Comparison of ENCODE assay signal across 26 cellular contexts in the genomic region with DNA sequence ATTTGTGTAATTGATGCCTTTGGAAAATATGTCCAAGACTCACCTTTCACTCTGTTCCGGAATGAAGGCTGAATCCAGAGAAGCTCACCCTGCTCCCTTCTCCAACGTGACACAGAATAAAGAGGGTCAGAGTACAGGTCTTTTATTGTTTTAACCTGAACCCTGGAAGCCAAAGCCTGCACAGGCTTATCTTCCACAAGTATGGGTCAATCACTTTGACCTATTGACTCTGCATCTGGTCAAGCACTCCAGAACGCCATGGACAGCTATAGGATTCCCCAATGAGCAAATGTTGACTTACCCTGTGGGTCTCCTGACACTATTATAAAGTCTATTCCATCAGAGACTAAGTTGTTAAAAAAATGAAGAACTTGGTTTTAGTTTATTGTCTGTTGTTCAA.
DNase-seq lines count a peak whose midpoint lies in the region; ATAC-seq, FAIRE-seq and TF ChIP-seq lines count a peak whose summit lies in the region.
"Had no signal": no experiment of that assay in that cellular context is flagged by ENCODE, and none has a peak within 500 bp of the region (broad histone marks: within the 10 kb centered on the region; RNA-seq: fewer than 3 reads in every experiment).

No MANE protein-coding gene starts in this region.

- H3K9me3 Mint-ChIP-seq in MCF 10A (ENCODE audit: unreplicated experiment) = peaks cover 8% of the 10 kb centered on the region

- POLR2A ChIA-PET in MCF 10A (lab: Yijun Ruan, JAX) (interaction anchor here (1.6 kb wide), 1 partner anchor 158 kb away, joined by 6 read pairs; a partner anchor contains a TSS), K562 (lab: Yijun Ruan, JAX) (no interaction called here), OCI-LY7 (lab: Charles Lee) (no interaction called here)

- BruUV-seq in mammary epithelial cell (replicated peaks; lab: Mats Ljungman, UMichigan) (no TSS peak), MCF 10A (replicated peaks; lab: Mats Ljungman, UMichigan) (no TSS peak), K562 (replicated peaks; lab: Mats Ljungman, UMichigan) (no TSS peak), OCI-LY7 (replicated peaks; lab: Mats Ljungman, UMichigan) (no TSS peak)

- H3K4me2 ChIP-seq in mammary epithelial cell (ENCODE audit: insufficient read depth, low read depth, low read length) = no peak overlapping the region
- H3K4me2 ChIP-seq in K562 (ENCODE audit: insufficient read depth, low read length) = no peak overlapping the region
- no peak overlapping the region for H3K4me2 ChIP-seq in OCI-LY7 (ENCODE audit: low read length)
- H3K4me2 ChIP-seq: A549; BLaER1 treated with 17β-estradiol and CSF1 and Interleukin-3, amounts not matched to agents 10 nM and 100 nM had no signal

- 67% methylated on average over 3 of the region's 3 CpGs for WGBS in mammary epithelial cell (ENCODE audit: low coverage, missing lambda C conversion rate)
- WGBS in K562 (ENCODE audit: insufficient coverage, low coverage, missing lambda C conversion rate) = 20% methylated on average over 3 of the region's 3 CpGs
- WGBS in liver = 23% methylated on average over 3 of the region's 3 CpGs

- H3K9ac ChIP-seq in mammary epithelial cell (ENCODE audit: insufficient read depth, low read length) (no peak overlapping the region), K562 (ENCODE audit: insufficient read depth in 1 of 2, low read depth in 2 of 2, low read length in 2 of 2) (no peak overlapping the region), liver (ENCODE audit: low read depth in 1 of 2, low read length in 2 of 2) (no peak overlapping the region)
- H3K9ac ChIP-seq: BLaER1 treated with 17β-estradiol and CSF1 and Interleukin-3, amounts not matched to agents 10 nM and 100 nM had no signal

- H4K20me1 ChIP-seq in mammary epithelial cell (ENCODE audit: insufficient read depth, low read length) (no peaks in the 10 kb centered on the region), K562 (replicated peaks; ENCODE audit: control insufficient read depth, insufficient read depth, low read length) (no peaks in the 10 kb centered on the region), OCI-LY7 (ENCODE audit: insufficient read depth, low read length) (no peaks in the 10 kb centered on the region)
- H4K20me1 ChIP-seq: BLaER1 treated with 17β-estradiol and CSF1 and Interleukin-3, amounts not matched to agents 10 nM and 100 nM had no signal

- H3K4me1 ChIP-seq in mammary epithelial cell (ENCODE audit: insufficient read depth, low read length) (peaks cover 24% of the 10 kb centered on the region), K562 (replicated peaks in 1 of 2; ENCODE audit: control insufficient read depth in 2 of 2, insufficient read depth in 2 of 2, low read length in 2 of 2) (peaks cover 4 to 11% of the 10 kb centered on the region in 2 experiments; a peak in 2 of 5 replicates), liver (ENCODE audit: control insufficient read depth in 4 of 4, insufficient read depth in 4 of 4, low read length in 3 of 4) (no peaks in the 10 kb centered on the region), vagina (no peaks in the 10 kb centered on the region), OCI-LY7 (ENCODE audit: insufficient read depth, low read length, poor library complexity, severe bottlenecking) (no peaks in the 10 kb centered on the region)
- H3K4me1 ChIP-seq: A549; BE2C; BLaER1 treated with 17β-estradiol and CSF1 and Interleukin-3, amounts not matched to agents 10 nM and 100 nM had no signal

- H2AFZ ChIP-seq in mammary epithelial cell (ENCODE audit: low read depth, low read length) = peak overlapping the region; percentile 71
- H2AFZ ChIP-seq in K562 (ENCODE audit: low read depth, low read length) = no peak overlapping the region
- H2AFZ ChIP-seq in OCI-LY7 (ENCODE audit: low read length) = no peak overlapping the region

- no peaks in the 10 kb centered on the region for H3K9me1 ChIP-seq in K562 (ENCODE audit: control insufficient read depth, insufficient read depth, low read length)

- H3K27ac Mint-ChIP-seq in MCF 10A (ENCODE audit: low read depth, unreplicated experiment) = no peak overlapping the region
- H3K27ac Mint-ChIP-seq: CD14-positive monocyte; CD4-positive, alpha-beta T cell; CD8-positive, alpha-beta memory T cell had no signal

- TF ChIP-seq EP300 in K562 (IDR thresholded peaks at IDR 0.05; ENCODE audit: low read length) = no peak

- H3K4me3 Mint-ChIP-seq in MCF 10A (ENCODE audit: unreplicated experiment) = no peak overlapping the region
- H3K4me3 Mint-ChIP-seq: CD14-positive monocyte; CD4-positive, alpha-beta T cell; CD8-positive, alpha-beta memory T cell had no signal

- intact Hi-C loops in mammary epithelial cell (cut with micrococcal nuclease) (no loop called here), MCF 10A (cut with micrococcal nuclease) (no loop called here), K562 (cut with micrococcal nuclease) (no loop called here), vagina (cut with DNase I) (no loop called here), OCI-LY7 (cut with micrococcal nuclease; ENCODE audit: unreplicated experiment) (no loop called here)

- no peaks in the 10 kb centered on the region for H3K27me3 ChIP-seq in mammary epithelial cell (ENCODE audit: insufficient read depth, low read length)
- no peaks in the 10 kb centered on the region for H3K27me3 ChIP-seq in K562 (ENCODE audit: control insufficient read depth in 2 of 2, insufficient read depth in 2 of 2, low read length in 2 of 2)
- peaks cover 0 to 5% (median 0%) of the 10 kb centered on the region in 4 donors for H3K27me3 ChIP-seq in liver (ENCODE audit: control insufficient read depth in 4 of 4, insufficient read depth in 4 of 4, low read length in 3 of 4)
- H3K27me3 ChIP-seq in vagina = no peaks in the 10 kb centered on the region
- H3K27me3 ChIP-seq: BE2C; BLaER1 treated with 17β-estradiol and CSF1 and Interleukin-3, amounts not matched to agents 10 nM and 100 nM had no signal

- H3K27ac ChIP-seq in mammary epithelial cell (ENCODE audit: insufficient read depth, low read depth, low read length) (no peak overlapping the region), K562 (ENCODE audit: extremely low read depth, low read depth, low read length) (no peak overlapping the region), liver (ENCODE audit: low read depth in 1 of 2, low read length in 2 of 2) (no peak overlapping the region), vagina (no peak overlapping the region), OCI-LY7 (ENCODE audit: low read depth, low read length, poor library complexity, severe bottlenecking) (no peak overlapping the region)
- H3K27ac ChIP-seq: A549; BLaER1 treated with 17β-estradiol and CSF1 and Interleukin-3, amounts not matched to agents 10 nM and 100 nM had no signal

- no peaks in the 10 kb centered on the region for H3K9me2 ChIP-seq in OCI-LY7 (ENCODE audit: insufficient read depth, low read length)

- TF ChIP-seq CTCF in mammary epithelial cell (conservative IDR thresholded peaks at IDR 0.05 in 1 of 2, IDR thresholded peaks at IDR 0.05 in 1 of 2; ENCODE audit: extremely low read depth in 1 of 2, insufficient read depth in 1 of 2, low read depth in 1 of 2, low read length in 2 of 2) (no peak), MCF 10A (IDR thresholded peaks at IDR 0.05; ENCODE audit: unreplicated experiment) (no peak), K562 (IDR thresholded peaks at IDR 0.05 in 2 of 3, conservative IDR thresholded peaks at IDR 0.05 in 1 of 3; ENCODE audit: insufficient read depth in 2 of 3, low read depth in 1 of 3, low read length in 3 of 3) (no peak), liver (IDR thresholded peaks at IDR 0.05; ENCODE audit: low read depth, low read length, missing input control) (no peak), vagina (IDR thresholded peaks at IDR 0.05) (no peak), OCI-LY7 (conservative IDR thresholded peaks at IDR 0.05; ENCODE audit: low read length) (no peak)

- H3K27me3 Mint-ChIP-seq in MCF 10A (ENCODE audit: insufficient read depth, unreplicated experiment) = no peaks in the 10 kb centered on the region
- H3K27me3 Mint-ChIP-seq: CD4-positive, alpha-beta T cell had no signal

- TF ChIP-seq RAD21 in K562 (CRISPR knock-in tag; conservative IDR thresholded peaks at IDR 0.05 in 1 of 2, IDR thresholded peaks at IDR 0.05 in 1 of 2) = no peak
- no peak for TF ChIP-seq RAD21 in liver (IDR thresholded peaks at IDR 0.05)

- H3K4me1 Mint-ChIP-seq in MCF 10A (ENCODE audit: insufficient read depth, unreplicated experiment) = peaks cover 16% of the 10 kb centered on the region
- H3K4me1 Mint-ChIP-seq: CD14-positive monocyte; CD8-positive, alpha-beta memory T cell had no signal

- in situ Hi-C loops in mammary epithelial cell (cut with MboI; ENCODE audit: low sequenced_read_pairs in 2 of 2) = no loop called here
- in situ Hi-C loops in K562 (cut with MboI) = no loop called here

- CTCF ChIA-PET in mammary epithelial cell (lab: Charles Lee; ENCODE audit: low non-redundant PET) = no interaction called here
- CTCF ChIA-PET in MCF 10A (lab: Yijun Ruan, JAX) = no interaction called here
- CTCF ChIA-PET in K562 (lab: Yijun Ruan, JAX; ENCODE audit: low intra/inter-chr PET ratio) = no interaction called here
- CTCF ChIA-PET in OCI-LY7 (lab: Charles Lee; ENCODE audit: unreplicated experiment) = no interaction called here

- dilution Hi-C loops in mammary epithelial cell (cut with HindIII; ENCODE audit: low sequenced_read_pairs) = no loop called here

- H3K79me2 ChIP-seq in mammary epithelial cell (ENCODE audit: insufficient read depth, low read length) (no peaks in the 10 kb centered on the region), K562 (ENCODE audit: control insufficient read depth, insufficient read depth, low read length) (no peaks in the 10 kb centered on the region), OCI-LY7 (ENCODE audit: insufficient read depth, low read depth, low read length) (no peaks in the 10 kb centered on the region)

- FAIRE-seq in K562 (lab: Jason Lieb, UNC) = peak; percentile 72
- FAIRE-seq: A549, GM12891, GM18507 had no signal

- H3K36me3 Mint-ChIP-seq in MCF 10A (ENCODE audit: insufficient read depth, unreplicated experiment) = no peaks in the 10 kb centered on the region

- DNase-seq in mammary epithelial cell (no peak), MCF 10A (ENCODE audit: unreplicated experiment) (no peak), K562 (ENCODE audit: extremely low read depth in 1 of 4, low spot score in 3 of 4) (peak in 1 of 4 experiments; percentile 40), vagina (ENCODE audit: extremely low spot score in 2 of 2) (peak; percentile 4 to 40), OCI-LY7 (ENCODE audit: low spot score) (no peak), midbrain (lab: John Stamatoyannopoulos, UW) (no peak), H4 (ENCODE audit: low spot score) (no peak)
- DNase-seq: 8988T; ACHN; AML-193; BE2C; Calu3; CD4-positive, alpha-beta T cell; CD8-positive, alpha-beta memory T cell; DMS53; DMS79 treated with DMSO at 0.1 percent for 48 hours; GF-D8; GOT3; H7; HCEC 1CT had no signal

- peak; percentile 62 for ATAC-seq in K562
- ATAC-seq: A549 had no signal

- H3K9me3 ChIP-seq in mammary epithelial cell (replicated peaks; ENCODE audit: insufficient read depth, low read length) = no peaks in the 10 kb centered on the region
- no peaks in the 10 kb centered on the region for H3K9me3 ChIP-seq in K562 (replicated peaks; ENCODE audit: control insufficient read depth, insufficient read depth, low read depth, low read length)
- peaks cover 0 to 12% (median 5%) of the 10 kb centered on the region in 4 donors for H3K9me3 ChIP-seq in liver (ENCODE audit: control insufficient read depth in 4 of 4, low read length in 3 of 4)
- no peaks in the 10 kb centered on the region for H3K9me3 ChIP-seq in vagina
- peaks cover 6% of the 10 kb centered on the region; the same call in 1 of the 2 replicates for H3K9me3 ChIP-seq in OCI-LY7 (ENCODE audit: low read length)
- H3K9me3 ChIP-seq: A549, BE2C had no signal

- H3K36me3 ChIP-seq in mammary epithelial cell (ENCODE audit: insufficient read depth, low read length) = no peaks in the 10 kb centered on the region
- H3K36me3 ChIP-seq in K562 (ENCODE audit: control insufficient read depth, insufficient read depth, low read length) = no peaks in the 10 kb centered on the region
- no peaks in the 10 kb centered on the region for H3K36me3 ChIP-seq in liver (ENCODE audit: control insufficient read depth in 4 of 4, insufficient read depth in 3 of 4, low read depth in 1 of 4, low read length in 3 of 4)
- H3K36me3 ChIP-seq in vagina = no peaks in the 10 kb centered on the region
- no peaks in the 10 kb centered on the region for H3K36me3 ChIP-seq in OCI-LY7 (ENCODE audit: insufficient read depth, low read length)
- H3K36me3 ChIP-seq: BE2C; BLaER1 treated with 17β-estradiol and CSF1 and Interleukin-3, amounts not matched to agents 10 nM and 100 nM had no signal

- TF ChIP-seq POLR2A in K562 (conservative IDR thresholded peaks at IDR 0.05) = no peak
- no peak for TF ChIP-seq POLR2A in vagina (IDR thresholded peaks at IDR 0.05)

- H3K4me3 ChIP-seq in mammary epithelial cell (replicated peaks in 1 of 3; ENCODE audit: insufficient read depth in 1 of 3, low read depth in 2 of 3, low read length in 3 of 3) (no peak overlapping the region), K562 (no peak overlapping the region), liver (ENCODE audit: low read depth in 1 of 3, low read length in 3 of 3) (no peak overlapping the region), vagina (no peak overlapping the region), OCI-LY7 (ENCODE audit: low read depth, low read length, poor library complexity, severe bottlenecking) (no peak overlapping the region)
- H3K4me3 ChIP-seq: A549; BLaER1 treated with 17β-estradiol and CSF1 and Interleukin-3, amounts not matched to agents 10 nM and 100 nM had no signal

Comparison
In these comparisons a context has a peak if more than half of its experiments do, and no peak if none do; other contexts are left out.
1. DNase-seq: peak in vagina (2 of 2); none in mammary epithelial cell (single experiment), MCF 10A (single experiment), OCI-LY7 (single experiment), midbrain (single experiment) and H4 (single experiment).